ENCODE assay signal across 8 cellular contexts in the genomic region with DNA sequence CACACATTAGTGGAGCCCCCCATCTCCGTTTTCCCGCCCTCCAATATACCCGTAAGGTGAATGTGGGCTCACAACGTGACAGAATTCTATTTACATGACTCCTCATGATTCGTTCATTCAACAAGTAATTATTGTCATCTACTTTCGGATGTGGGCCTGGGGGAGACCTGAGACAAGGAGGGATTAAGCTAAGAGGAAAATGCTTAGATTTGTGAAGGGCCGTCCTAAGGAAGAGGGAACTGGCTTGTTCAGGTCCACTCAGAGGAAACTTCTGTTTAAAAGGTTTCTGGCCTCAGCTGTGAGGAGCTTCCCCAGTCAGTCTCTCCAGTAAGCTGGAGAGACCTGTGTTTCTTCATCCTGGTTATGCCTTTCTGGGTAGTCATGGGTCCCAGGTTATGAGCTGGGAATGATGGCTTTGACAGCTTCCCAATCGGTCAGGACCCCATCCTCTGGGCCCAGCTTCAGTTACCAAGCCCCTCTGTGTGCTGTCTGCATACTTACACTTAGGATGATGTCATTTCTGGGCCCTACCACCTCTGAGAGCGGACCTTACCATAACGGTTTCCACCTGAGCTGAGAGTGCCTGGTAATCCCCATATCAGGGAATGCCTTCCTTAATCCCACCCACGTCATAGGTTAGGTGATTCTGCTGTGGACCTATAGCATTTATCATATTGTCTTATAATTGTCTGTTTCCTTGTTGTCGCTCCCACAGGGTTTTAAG. TPM values are rescaled to one million over a fixed set of nuclear protein-coding genes. Genes with fewer than 3 reads are reported as not detected.
DNase-seq lines count a peak whose midpoint lies in the region; ATAC-seq, FAIRE-seq and TF ChIP-seq lines count a peak whose summit lies in the region.

No MANE protein-coding gene starts in this region.

- H3F3A ChIP-seq in MM.1S (ENCODE audit: insufficient read depth, low read length): no peaks in the 10 kb centered on the region

- no peaks in the 10 kb centered on the region for H3K27me3 ChIP-seq in DND-41 (ENCODE audit: insufficient read depth, low read length, poor library complexity)
- no peaks in the 10 kb centered on the region for H3K27me3 ChIP-seq in MM.1S (replicated peaks; ENCODE audit: insufficient read depth, low read length)
- no peaks in the 10 kb centered on the region for H3K27me3 ChIP-seq in neutrophil
- no peaks in the 10 kb centered on the region for H3K27me3 ChIP-seq in small intestine (ENCODE audit: control insufficient read depth in 2 of 2, insufficient read depth in 2 of 2, low read length in 2 of 2)

- H3K79me2 ChIP-seq in DND-41 (ENCODE audit: insufficient read depth, low read length): peaks cover 30% of the 10 kb centered on the region
- peaks cover 28% of the 10 kb centered on the region for H3K79me2 ChIP-seq in MM.1S (ENCODE audit: low read length)

- FAIRE-seq in small intestine (lab: Jason Lieb, UNC): no peak

- H3K4me2 ChIP-seq in DND-41 (ENCODE audit: insufficient read depth, low read length) (peak overlapping the region; percentile 95), MM.1S (ENCODE audit: low read depth, low read length) (peak overlapping the region; percentile 63)

- peak overlapping the region; percentile 29 for H3K9ac ChIP-seq in DND-41 (ENCODE audit: low read depth, low read length)
- H3K9ac ChIP-seq in MM.1S (ENCODE audit: low read length): 0 out of 2 replicates have a peak overlapping the region, but pooled peaks have one; percentile 4

- H3K4me3 ChIP-seq in DND-41 (ENCODE audit: low read depth in 1 of 2, low read length in 2 of 2): peak overlapping the region; percentile 5 to 69; a peak in 3 of 4 replicates
- peak overlapping the region; percentile 51 for H3K4me3 ChIP-seq in MM.1S (ENCODE audit: low read length)
- peak overlapping the region; percentile 65 for H3K4me3 ChIP-seq in neutrophil (ENCODE audit: low read depth in 1 of 2, low read length in 1 of 2)
- no peak overlapping the region for H3K4me3 ChIP-seq in small intestine (ENCODE audit: low read depth in 1 of 2, low read length in 2 of 2)

- no peaks in the 10 kb centered on the region; the same call in 1 of the 2 replicates for H3K36me3 ChIP-seq in DND-41 (ENCODE audit: insufficient read depth, low read length)
- H3K36me3 ChIP-seq in MM.1S (replicated peaks; ENCODE audit: insufficient read depth, low read length): no peaks in the 10 kb centered on the region
- H3K36me3 ChIP-seq in neutrophil: no peaks in the 10 kb centered on the region
- H3K36me3 ChIP-seq in small intestine (ENCODE audit: control insufficient read depth in 2 of 2, insufficient read depth in 2 of 2, low read length in 2 of 2): no peaks in the 10 kb centered on the region

- peak overlapping the region; percentile 83 for H2AFZ ChIP-seq in DND-41 (ENCODE audit: low read depth, low read length)
- peak overlapping the region; percentile 97 for H2AFZ ChIP-seq in MM.1S (ENCODE audit: low read length)

- H4K20me1 ChIP-seq in DND-41 (ENCODE audit: insufficient read depth, low read length) (no peaks in the 10 kb centered on the region; the same call in 1 of the 2 replicates), MM.1S (ENCODE audit: insufficient read depth, low read length) (no peaks in the 10 kb centered on the region)

- H3K9me3 ChIP-seq in DND-41 (ENCODE audit: insufficient read depth, low read length, severe bottlenecking) (no peaks in the 10 kb centered on the region), MM.1S (replicated peaks; ENCODE audit: insufficient read depth, low read length) (no peaks in the 10 kb centered on the region), neutrophil (no peaks in the 10 kb centered on the region), small intestine (ENCODE audit: control insufficient read depth, low read depth) (no peaks in the 10 kb centered on the region)

- H3K9me2 ChIP-seq in MM.1S (replicated peaks; ENCODE audit: insufficient read depth, low read length): no peaks in the 10 kb centered on the region

- H3K27ac ChIP-seq in DND-41 (ENCODE audit: low read length): peak overlapping the region; percentile 9; the same call in 1 of the 2 replicates
- H3K27ac ChIP-seq in MM.1S (ENCODE audit: low read length): no peak overlapping the region
- peak overlapping the region; percentile 25 for H3K27ac ChIP-seq in cingulate gyrus (ENCODE audit: low read depth, low read length)
- H3K27ac ChIP-seq in neutrophil: peak overlapping the region; percentile 4
- H3K27ac ChIP-seq in small intestine (ENCODE audit: low read depth in 1 of 2, low read length in 1 of 2): no peak overlapping the region

- no peak for ATAC-seq in DND-41 (ENCODE audit: insufficient read depth, low read depth)
- ATAC-seq in GM21360 (IDR thresholded peaks at IDR 0.05; ENCODE audit: unreplicated experiment): no peak
- no peak for ATAC-seq in HG03039 (IDR thresholded peaks at IDR 0.05; ENCODE audit: unreplicated experiment)

- peaks cover 30% of the 10 kb centered on the region for H3K4me1 ChIP-seq in DND-41 (ENCODE audit: insufficient read depth, low read length)
- peaks cover 12% of the 10 kb centered on the region for H3K4me1 ChIP-seq in MM.1S (ENCODE audit: low read length)
- peaks cover 9% of the 10 kb centered on the region in 2 experiments for H3K4me1 ChIP-seq in neutrophil (ENCODE audit: control insufficient read depth in 1 of 2, insufficient read depth in 1 of 2, low read depth in 1 of 2, low read length in 1 of 2)
- peaks cover 6 to 8% of the 10 kb centered on the region in 2 donors for H3K4me1 ChIP-seq in small intestine (ENCODE audit: control insufficient read depth in 2 of 2, insufficient read depth in 1 of 2, low read depth in 1 of 2, low read length in 1 of 2)

- TF ChIP-seq CTCF in DND-41 (IDR thresholded peaks at IDR 0.05; ENCODE audit: borderline replicate concordance, extremely low read depth, low read length, poor library complexity, severe bottlenecking) (no peak), MM.1S (IDR thresholded peaks at IDR 0.05; ENCODE audit: low read length) (no peak), neutrophil (IDR thresholded peaks at IDR 0.05) (no peak), GM20000 (IDR thresholded peaks at IDR 0.05; ENCODE audit: extremely low read depth, missing control alignments) (no peak)

- WGBS in small intestine, 3 donors: 72 to 74% (median 72%) methylated on average over 12 of the region's 12 CpGs

- DNase-seq in DND-41: no peak
- no peak for DNase-seq in MM.1S
- no peak for DNase-seq in small intestine
- DNase-seq in GM20000 (ENCODE audit: low spot score): no peak

RNA-seq across cellular contexts. Expression of a gene that starts 0.7 kb away (rescaled TPM):
- polyA plus RNA-seq in small intestine: 10 to 100 TPM; 26.5 to 50.1 (median 27.6) TPM

RNA-seq across cellular contexts. Expression of a gene that starts 49.3 kb away (rescaled TPM):
- polyA plus RNA-seq in small intestine: 10 to 100 TPM; 52.6 to 85.2 (median 64.6) TPM

Comparison
In these comparisons a context has a peak if more than half of its experiments do, and no peak if none do; other contexts are left out.
1. H3K27ac ChIP-seq: peak in DND-41 (single experiment), cingulate gyrus (single experiment) and neutrophil (single experiment); none in MM.1S (single experiment) and small intestine (0 of 2).
2. H3K4me3 ChIP-seq: peak in DND-41 (2 of 2), MM.1S (single experiment) and neutrophil (2 of 2); none in small intestine (0 of 2).